6 cellular contexts compared by ENCODE assay signal in genomic region chr17:39739020-39739884, GRCh38. TPM values are rescaled to one million over a fixed set of nuclear protein-coding genes. Genes with fewer than 3 reads are reported as not detected.
DNase-seq lines count a peak whose midpoint lies in the region; ATAC-seq and TF ChIP-seq lines count a peak whose summit lies in the region.

No MANE protein-coding gene starts in this region.

- ATAC-seq in GM19035 (IDR thresholded peaks at IDR 0.05; ENCODE audit: unreplicated experiment) (no peak), HG03175 (IDR thresholded peaks at IDR 0.05; ENCODE audit: unreplicated experiment) (no peak), GM18868 (IDR thresholded peaks at IDR 0.05; ENCODE audit: unreplicated experiment) (no peak)

- H3K4me1 Mint-ChIP-seq in mesothelial cell of epicardium: peaks cover 39% of the 10 kb centered on the region

- H3K9me3 Mint-ChIP-seq in mesothelial cell of epicardium: no peaks in the 10 kb centered on the region

- H3K36me3 Mint-ChIP-seq in mesothelial cell of epicardium: peaks cover 7% of the 10 kb centered on the region

- H3K4me3 ChIP-seq in HEK293 (ENCODE audit: low read depth, low read length): peak overlapping the region; percentile 51

- H3K27ac ChIP-seq in HEK293 (ENCODE audit: extremely low read depth, low read depth, low read length): peak overlapping the region; percentile 76
- H3K27ac ChIP-seq in VCaP: peak overlapping the region; percentile 97

- H3K9me3 ChIP-seq in HEK293 (ENCODE audit: control insufficient read depth, insufficient read depth, low read depth, low read length): no peaks in the 10 kb centered on the region

- peak overlapping the region; percentile 95 for H3K27ac Mint-ChIP-seq in mesothelial cell of epicardium

- DNase-seq in mesothelial cell of epicardium (ENCODE audit: low spot score in 2 of 2, unreplicated experiment in 2 of 2): peak in 1 of 2 experiments; percentile 71

- TF ChIP-seq CTCF in HEK293 (tag by site-specific recombination; IDR thresholded peaks at IDR 0.05): no peak
- TF ChIP-seq CTCF in VCaP (conservative IDR thresholded peaks at IDR 0.05): no peak; the same call in 1 of the 2 replicates
- TF ChIP-seq CTCF in mesothelial cell of epicardium (IDR thresholded peaks at IDR 0.05; ENCODE audit: unreplicated experiment): no peak

- H3K27me3 Mint-ChIP-seq in mesothelial cell of epicardium (ENCODE audit: low read depth): peaks cover 29% of the 10 kb centered on the region

- H3K36me3 ChIP-seq in HEK293 (ENCODE audit: control insufficient read depth in 2 of 2, insufficient read depth in 1 of 2, low read length in 2 of 2): no peaks in the 10 kb centered on the region; a peak in 1 of 3 replicates

- CTCF ChIA-PET in HEK293 (lab: Yijun Ruan, JAX): interaction anchor here (0.6 to 1.2 kb wide), 5 partner anchors 9 to 1952 kb away, joined by 3 to 6 read pairs (median 4); partner anchors contain the start of gene MIEN1

- peak overlapping the region; percentile 89 for H3K4me3 Mint-ChIP-seq in mesothelial cell of epicardium

- POLR2A ChIA-PET in HEK293 (lab: Yijun Ruan, JAX): interaction anchor here (0.6 to 1.9 kb wide), 7 partner anchors 9 to 539 kb away, joined by 3 to 15 read pairs (median 5); partner anchors contain the start of genes ERBB2, MIEN1, PSMD3 and RPL19

- H3K4me1 ChIP-seq in HEK293 (ENCODE audit: control insufficient read depth, insufficient read depth, low read length): peaks cover 24% of the 10 kb centered on the region

TF ChIP-seq in HEK293, 187 proteins besides CTCF, POLR2A, EP300 and RAD21:
- peak; percentile 56 for TF ChIP-seq SP2 (tag by site-specific recombination; IDR thresholded peaks at IDR 0.05)
- TF ChIP-seq, protein P1, sequence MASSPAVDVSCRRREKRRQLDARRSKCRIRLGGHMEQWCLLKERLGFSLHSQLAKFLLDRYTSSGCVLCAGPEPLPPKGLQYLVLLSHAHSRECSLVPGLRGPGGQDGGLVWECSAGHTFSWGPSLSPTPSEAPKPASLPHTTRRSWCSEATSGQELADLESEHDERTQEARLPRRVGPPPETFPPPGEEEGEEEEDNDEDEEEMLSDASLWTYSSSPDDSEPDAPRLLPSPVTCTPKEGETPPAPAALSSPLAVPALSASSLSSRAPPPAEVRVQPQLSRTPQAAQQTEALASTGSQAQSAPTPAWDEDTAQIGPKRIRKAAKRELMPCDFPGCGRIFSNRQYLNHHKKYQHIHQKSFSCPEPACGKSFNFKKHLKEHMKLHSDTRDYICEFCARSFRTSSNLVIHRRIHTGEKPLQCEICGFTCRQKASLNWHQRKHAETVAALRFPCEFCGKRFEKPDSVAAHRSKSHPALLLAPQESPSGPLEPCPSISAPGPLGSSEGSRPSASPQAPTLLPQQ (tag by site-specific recombination; IDR thresholded peaks at IDR 0.05): no peak; the same call in 1 of the 2 replicates
- peak; percentile 31; the same call in 1 of the 2 replicates for TF ChIP-seq ZBTB20 (tag by site-specific recombination; IDR thresholded peaks at IDR 0.05)
- TF ChIP-seq KLF1 (tag by site-specific recombination; IDR thresholded peaks at IDR 0.05): peak; percentile 88
- TF ChIP-seq WT1 (tag by site-specific recombination; IDR thresholded peaks at IDR 0.05): 0 out of 2 replicates have a peak, but pooled peaks have one; percentile 29
- TF ChIP-seq ZNF335 (tag by site-specific recombination; conservative IDR thresholded peaks at IDR 0.05): peak; percentile 70
- TF ChIP-seq, protein P2, sequence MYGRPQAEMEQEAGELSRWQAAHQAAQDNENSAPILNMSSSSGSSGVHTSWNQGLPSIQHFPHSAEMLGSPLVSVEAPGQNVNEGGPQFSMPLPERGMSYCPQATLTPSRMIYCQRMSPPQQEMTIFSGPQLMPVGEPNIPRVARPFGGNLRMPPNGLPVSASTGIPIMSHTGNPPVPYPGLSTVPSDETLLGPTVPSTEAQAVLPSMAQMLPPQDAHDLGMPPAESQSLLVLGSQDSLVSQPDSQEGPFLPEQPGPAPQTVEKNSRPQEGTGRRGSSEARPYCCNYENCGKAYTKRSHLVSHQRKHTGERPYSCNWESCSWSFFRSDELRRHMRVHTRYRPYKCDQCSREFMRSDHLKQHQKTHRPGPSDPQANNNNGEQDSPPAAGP (tag by site-specific recombination; IDR thresholded peaks at IDR 0.05): peak; percentile 76; the same call in 1 of the 2 replicates
- TF ChIP-seq, protein P3, sequence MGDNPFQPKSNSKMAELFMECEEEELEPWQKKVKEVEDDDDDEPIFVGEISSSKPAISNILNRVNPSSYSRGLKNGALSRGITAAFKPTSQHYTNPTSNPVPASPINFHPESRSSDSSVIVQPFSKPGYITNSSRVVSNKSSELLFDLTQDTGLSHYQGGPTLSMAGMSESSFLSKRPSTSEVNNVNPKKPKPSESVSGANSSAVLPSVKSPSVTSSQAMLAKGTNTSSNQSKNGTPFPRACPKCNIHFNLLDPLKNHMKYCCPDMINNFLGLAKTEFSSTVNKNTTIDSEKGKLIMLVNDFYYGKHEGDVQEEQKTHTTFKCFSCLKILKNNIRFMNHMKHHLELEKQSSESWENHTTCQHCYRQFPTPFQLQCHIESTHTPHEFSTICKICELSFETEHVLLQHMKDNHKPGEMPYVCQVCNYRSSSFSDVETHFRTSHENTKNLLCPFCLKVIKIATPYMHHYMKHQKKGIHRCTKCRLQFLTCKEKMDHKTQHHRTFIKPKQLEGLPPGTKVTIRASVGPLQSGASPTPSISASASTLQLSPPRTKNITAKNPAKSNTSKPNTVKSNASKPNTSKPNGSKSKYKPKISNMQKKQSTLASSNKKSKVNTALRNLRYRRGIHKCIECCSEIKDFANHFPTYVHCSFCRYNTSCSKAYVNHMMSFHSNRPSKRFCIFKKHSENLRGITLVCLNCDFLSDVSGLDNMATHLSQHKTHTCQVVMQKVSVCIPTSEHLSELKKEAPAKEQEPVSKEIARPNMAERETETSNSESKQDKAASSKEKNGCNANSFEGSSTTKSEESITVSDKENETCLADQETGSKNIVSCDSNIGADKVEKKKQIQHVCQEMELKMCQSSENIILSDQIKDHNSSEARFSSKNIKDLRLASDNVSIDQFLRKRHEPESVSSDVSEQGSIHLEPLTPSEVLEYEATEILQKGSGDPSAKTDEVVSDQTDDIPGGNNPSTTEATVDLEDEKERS (tag by site-specific recombination; IDR thresholded peaks at IDR 0.05): no peak
- TF ChIP-seq SCRT1 (tag by site-specific recombination; IDR thresholded peaks at IDR 0.05; ENCODE audit: borderline replicate concordance): no peak
- TF ChIP-seq KLF9 (tag by site-specific recombination; IDR thresholded peaks at IDR 0.05; ENCODE audit: low read depth): 0 out of 2 replicates have a peak, but pooled peaks have one; percentile 48
- TF ChIP-seq ZFP69B (tag by site-specific recombination; IDR thresholded peaks at IDR 0.05): 0 out of 2 replicates have a peak, but pooled peaks have one; percentile 18
- no peak for TF ChIP-seq ZNF416 (tag by site-specific recombination; IDR thresholded peaks at IDR 0.05)
- TF ChIP-seq, protein P4, sequence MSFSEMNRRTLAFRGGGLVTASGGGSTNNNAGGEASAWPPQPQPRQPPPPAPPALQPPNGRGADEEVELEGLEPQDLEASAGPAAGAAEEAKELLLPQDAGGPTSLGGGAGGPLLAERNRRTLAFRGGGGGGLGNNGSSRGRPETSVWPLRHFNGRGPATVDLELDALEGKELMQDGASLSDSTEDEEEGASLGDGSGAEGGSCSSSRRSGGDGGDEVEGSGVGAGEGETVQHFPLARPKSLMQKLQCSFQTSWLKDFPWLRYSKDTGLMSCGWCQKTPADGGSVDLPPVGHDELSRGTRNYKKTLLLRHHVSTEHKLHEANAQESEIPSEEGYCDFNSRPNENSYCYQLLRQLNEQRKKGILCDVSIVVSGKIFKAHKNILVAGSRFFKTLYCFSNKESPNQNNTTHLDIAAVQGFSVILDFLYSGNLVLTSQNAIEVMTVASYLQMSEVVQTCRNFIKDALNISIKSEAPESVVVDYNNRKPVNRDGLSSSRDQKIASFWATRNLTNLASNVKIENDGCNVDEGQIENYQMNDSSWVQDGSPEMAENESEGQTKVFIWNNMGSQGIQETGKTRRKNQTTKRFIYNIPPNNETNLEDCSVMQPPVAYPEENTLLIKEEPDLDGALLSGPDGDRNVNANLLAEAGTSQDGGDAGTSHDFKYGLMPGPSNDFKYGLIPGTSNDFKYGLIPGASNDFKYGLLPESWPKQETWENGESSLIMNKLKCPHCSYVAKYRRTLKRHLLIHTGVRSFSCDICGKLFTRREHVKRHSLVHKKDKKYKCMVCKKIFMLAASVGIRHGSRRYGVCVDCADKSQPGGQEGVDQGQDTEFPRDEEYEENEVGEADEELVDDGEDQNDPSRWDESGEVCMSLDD (tag by site-specific recombination; IDR thresholded peaks at IDR 0.05): peak; percentile 68
- TF ChIP-seq IKZF3 (tag by site-specific recombination; IDR thresholded peaks at IDR 0.05): peak; percentile 57; the same call in 1 of the 2 replicates
- TF ChIP-seq ZNF423 (tag by site-specific recombination; IDR thresholded peaks at IDR 0.05): no peak
- TF ChIP-seq, protein P5, sequence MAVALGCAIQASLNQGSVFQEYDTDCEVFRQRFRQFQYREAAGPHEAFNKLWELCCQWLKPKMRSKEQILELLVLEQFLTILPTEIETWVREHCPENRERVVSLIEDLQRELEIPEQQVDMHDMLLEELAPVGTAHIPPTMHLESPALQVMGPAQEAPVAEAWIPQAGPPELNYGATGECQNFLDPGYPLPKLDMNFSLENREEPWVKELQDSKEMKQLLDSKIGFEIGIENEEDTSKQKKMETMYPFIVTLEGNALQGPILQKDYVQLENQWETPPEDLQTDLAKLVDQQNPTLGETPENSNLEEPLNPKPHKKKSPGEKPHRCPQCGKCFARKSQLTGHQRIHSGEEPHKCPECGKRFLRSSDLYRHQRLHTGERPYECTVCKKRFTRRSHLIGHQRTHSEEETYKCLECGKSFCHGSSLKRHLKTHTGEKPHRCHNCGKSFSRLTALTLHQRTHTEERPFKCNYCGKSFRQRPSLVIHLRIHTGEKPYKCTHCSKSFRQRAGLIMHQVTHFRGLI (tag by site-specific recombination; IDR thresholded peaks at IDR 0.05): peak; percentile 73
- TF ChIP-seq KLF8 (tag by site-specific recombination; IDR thresholded peaks at IDR 0.05): peak; percentile 54; the same call in 1 of the 2 replicates
- TF ChIP-seq ZFHX2 (tag by site-specific recombination; conservative IDR thresholded peaks at IDR 0.05): 0 out of 2 replicates have a peak, but pooled peaks have one; percentile 9
- no peak for TF ChIP-seq ZBTB48 (tag by site-specific recombination; IDR thresholded peaks at IDR 0.05)

RNA-seq across cellular contexts. Expression of gene GRB7, which starts 1.5 kb away (rescaled TPM):
- 44.6 to 53.3 TPM (median 46.4 TPM) in 3 replicates for total RNA-seq in mesothelial cell of epicardium

RNA-seq across cellular contexts. Expression of gene MIEN1, which starts 8.9 kb away (rescaled TPM):
- total RNA-seq in mesothelial cell of epicardium: 35.3 to 35.9 TPM (median 35.3 TPM) in 3 replicates

RNA-seq across cellular contexts. Expression of gene ERBB2, which starts 39.4 kb away (rescaled TPM):
- 141 to 146 TPM (median 142 TPM) in 3 replicates for total RNA-seq in mesothelial cell of epicardium

RNA-seq across cellular contexts. Expression of gene PGAP3, which starts 51.4 kb away (rescaled TPM):
- 36.8 to 39.1 TPM (median 37.1 TPM) in 3 replicates for total RNA-seq in mesothelial cell of epicardium
